In the genomic region with DNA sequence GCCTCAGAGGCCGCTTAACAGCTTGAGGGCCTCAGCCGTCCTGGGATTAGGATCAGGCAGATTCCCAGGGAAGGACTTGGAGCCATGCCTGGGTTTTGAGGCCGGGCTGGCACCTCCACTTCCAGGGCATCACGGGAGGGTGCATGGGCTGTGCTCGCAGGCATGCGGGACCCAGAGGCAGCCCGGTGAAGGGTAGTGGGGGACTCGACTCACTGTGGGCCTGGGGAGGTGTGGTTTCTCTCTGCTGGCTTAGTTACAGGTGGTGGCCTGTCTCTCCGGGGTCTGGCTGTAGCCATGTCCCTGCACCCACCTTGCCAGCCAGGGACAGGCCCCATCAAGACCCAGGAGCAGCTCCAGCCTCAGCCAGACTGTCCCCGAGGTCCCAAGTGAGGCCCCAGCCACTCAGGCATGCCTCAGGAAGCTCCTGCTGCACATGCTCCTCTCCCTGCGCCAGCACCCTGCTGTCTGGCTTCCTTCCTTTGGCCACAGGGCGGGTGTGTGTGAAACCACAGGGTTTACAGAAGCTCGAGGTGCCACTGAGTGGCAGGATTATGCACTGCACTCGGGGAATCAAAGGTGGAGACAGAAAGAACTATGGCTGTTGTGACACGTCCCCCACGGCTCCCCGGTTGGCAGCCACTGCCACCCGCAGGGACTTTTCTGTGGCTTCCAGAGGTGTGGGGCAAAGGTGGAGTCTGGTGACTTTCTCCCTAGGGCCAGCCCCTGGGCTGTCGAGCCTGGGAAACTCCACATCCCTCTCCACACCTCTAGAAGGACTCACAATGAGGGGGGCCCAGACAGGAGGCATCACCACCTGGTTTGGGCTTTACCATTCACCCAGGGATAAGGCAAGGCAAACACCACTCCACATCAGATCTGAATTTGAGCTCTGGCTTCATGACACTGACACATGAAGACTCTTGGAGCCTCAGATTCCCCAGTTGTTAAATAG, we compare ENCODE assay signal across 8 cellular contexts. TPM values are rescaled to one million over a fixed set of nuclear protein-coding genes. Genes with fewer than 3 reads are reported as not detected.
A peak's percentile ranks its signal among the peaks of the same experiment; 100 is the strongest.
DNase-seq lines count a peak whose midpoint lies in the region; ATAC-seq and TF ChIP-seq lines count a peak whose summit lies in the region.

No MANE protein-coding gene starts in this region.

- peak overlapping the region; percentile 46 for H3K27ac Mint-ChIP-seq in activated naive CD8-positive, alpha-beta T cell

- peaks cover 12% of the 10 kb centered on the region for H3K4me1 ChIP-seq in psoas muscle
- H3K4me1 ChIP-seq in aorta (ENCODE audit: control insufficient read depth in 1 of 2, insufficient read depth in 2 of 2, low read length in 2 of 2): no peaks in the 10 kb centered on the region

- H3K4me3 ChIP-seq in SU-DHL-6 (ENCODE audit: insufficient read depth, low read length, poor library complexity, severe bottlenecking) (no peak overlapping the region), psoas muscle (no peak overlapping the region), aorta (ENCODE audit: low read length in 2 of 2) (no peak overlapping the region)

- H3F3A ChIP-seq in SU-DHL-6 (ENCODE audit: insufficient read depth): no peaks in the 10 kb centered on the region

- ATAC-seq in HG02642 (IDR thresholded peaks at IDR 0.05; ENCODE audit: poor library complexity, unreplicated experiment) (peak; percentile 94), Right ventricle myocardium superior (ENCODE audit: poor library complexity) (peak; percentile 98), psoas muscle (peak; percentile 96 to 99 (median 98)), aorta (ENCODE audit: low FRiP score) (peak; percentile 79)

- H3K36me3 Mint-ChIP-seq in activated naive CD8-positive, alpha-beta T cell: no peaks in the 10 kb centered on the region

- H3K27ac ChIP-seq in SU-DHL-6 (ENCODE audit: low read depth, low read length) (no peak overlapping the region), psoas muscle (no peak overlapping the region), aorta (ENCODE audit: low read depth in 1 of 2, low read length in 2 of 2) (no peak overlapping the region)

- intact Hi-C loops in Right ventricle myocardium superior (cut with DNase I) (loop anchor here (2.0 to 5.0 kb wide), 2 partner anchors 77 to 109 kb away; no protein-coding TSS in a partner anchor), psoas muscle (cut with DNase I) (loop anchor here (1.0 kb wide), 2 partner anchors 77 to 110 kb away; no protein-coding TSS in a partner anchor), aorta (cut with DNase I) (loop anchor here (1.0 to 2.0 kb wide), 2 partner anchors 77 kb away; no protein-coding TSS in a partner anchor)

- peak; percentile 66 for DNase-seq in NCI-H128 (lab: John Stamatoyannopoulos, UW; ENCODE audit: unreplicated experiment)
- DNase-seq in Right ventricle myocardium superior: peak; percentile 85
- peak; percentile 81 to 92 for DNase-seq in psoas muscle
- peak; percentile 89 to 91 for DNase-seq in aorta

- H3K27me3 Mint-ChIP-seq in activated naive CD8-positive, alpha-beta T cell: no peaks in the 10 kb centered on the region

- H3K4me3 Mint-ChIP-seq in activated naive CD8-positive, alpha-beta T cell: peak overlapping the region; percentile 42

- H2AFZ ChIP-seq in SU-DHL-6 (ENCODE audit: low read depth, low read length, severe bottlenecking): no peak overlapping the region

- H3K9ac ChIP-seq in SU-DHL-6 (ENCODE audit: low read length): no peak overlapping the region

- TF ChIP-seq CTCF in GM12873 (IDR thresholded peaks at IDR 0.05; ENCODE audit: insufficient read depth, low read depth, low read length, missing control alignments): peak; percentile 77
- peak; percentile 72 for TF ChIP-seq CTCF in SU-DHL-6 (IDR thresholded peaks at IDR 0.05; ENCODE audit: insufficient read depth, low read length, poor library complexity, severe bottlenecking)
- peak; percentile 89 for TF ChIP-seq CTCF in psoas muscle (IDR thresholded peaks at IDR 0.05)

- WGBS in psoas muscle, 3 donors: 4 to 14% (median 10%) methylated on average over 19 of the region's 19 CpGs
- WGBS in aorta, 2 donors: 2 to 3% methylated on average over 18 to 19 of the region's 19 CpGs

- no peak overlapping the region for H3K4me2 ChIP-seq in SU-DHL-6 (ENCODE audit: low read depth, low read length, poor library complexity, severe bottlenecking)

- H3K4me1 Mint-ChIP-seq in activated naive CD8-positive, alpha-beta T cell (ENCODE audit: low read depth): peaks cover 10% of the 10 kb centered on the region

- H3K9me3 ChIP-seq in SU-DHL-6 (ENCODE audit: insufficient read depth, low read length): no peaks in the 10 kb centered on the region
- H3K9me3 ChIP-seq in psoas muscle: no peaks in the 10 kb centered on the region
- no peaks in the 10 kb centered on the region for H3K9me3 ChIP-seq in aorta (ENCODE audit: control insufficient read depth, low read length)

- no peaks in the 10 kb centered on the region for H3K79me2 ChIP-seq in SU-DHL-6 (ENCODE audit: insufficient read depth, low read length)

- no peaks in the 10 kb centered on the region for H3K9me2 ChIP-seq in SU-DHL-6 (replicated peaks; ENCODE audit: insufficient read depth, low read length)

- no peaks in the 10 kb centered on the region for H4K20me1 ChIP-seq in SU-DHL-6 (ENCODE audit: low read depth, low read length)

- H3K27me3 ChIP-seq in SU-DHL-6 (ENCODE audit: low read length) (no peaks in the 10 kb centered on the region), psoas muscle (ENCODE audit: insufficient read depth in 3 of 3, low read length in 2 of 3) (peaks cover 0 to 11% (median 4%) of the 10 kb centered on the region in 3 donors), aorta (ENCODE audit: control insufficient read depth in 1 of 2, insufficient read depth in 2 of 2, low read length in 1 of 2) (no peaks in the 10 kb centered on the region)

- H3K36me3 ChIP-seq in SU-DHL-6 (ENCODE audit: low read length): no peaks in the 10 kb centered on the region
- H3K36me3 ChIP-seq in psoas muscle (ENCODE audit: insufficient read depth in 1 of 2, low read depth in 1 of 2): peaks cover 0 to 8% of the 10 kb centered on the region in 2 donors
- H3K36me3 ChIP-seq in aorta (ENCODE audit: control insufficient read depth in 1 of 2, insufficient read depth in 2 of 2, low read length in 1 of 2): no peaks in the 10 kb centered on the region

- no peaks in the 10 kb centered on the region for H3K9me3 Mint-ChIP-seq in activated naive CD8-positive, alpha-beta T cell (ENCODE audit: low read depth)

RNA-seq across cellular contexts. Expression of gene GOLGA7B, which starts 19.7 kb away (rescaled TPM):
- total RNA-seq in Right ventricle myocardium superior (0.11 TPM), psoas muscle (1 to 10 TPM in 2 of 4 donors, under 1 TPM in 2; 0.19 to 4.1 (median 0.99) TPM), aorta (under 1 TPM; 0.36 to 0.45 TPM)
- polyA plus RNA-seq in psoas muscle (1 to 10 TPM in 1 of 3 donors, under 1 TPM in 2; 0.46 to 1.6 (median 0.77) TPM), aorta (under 1 TPM; 0.13 to 0.41 TPM)
